20 cellular contexts compared by ENCODE assay signal in the genomic region with DNA sequence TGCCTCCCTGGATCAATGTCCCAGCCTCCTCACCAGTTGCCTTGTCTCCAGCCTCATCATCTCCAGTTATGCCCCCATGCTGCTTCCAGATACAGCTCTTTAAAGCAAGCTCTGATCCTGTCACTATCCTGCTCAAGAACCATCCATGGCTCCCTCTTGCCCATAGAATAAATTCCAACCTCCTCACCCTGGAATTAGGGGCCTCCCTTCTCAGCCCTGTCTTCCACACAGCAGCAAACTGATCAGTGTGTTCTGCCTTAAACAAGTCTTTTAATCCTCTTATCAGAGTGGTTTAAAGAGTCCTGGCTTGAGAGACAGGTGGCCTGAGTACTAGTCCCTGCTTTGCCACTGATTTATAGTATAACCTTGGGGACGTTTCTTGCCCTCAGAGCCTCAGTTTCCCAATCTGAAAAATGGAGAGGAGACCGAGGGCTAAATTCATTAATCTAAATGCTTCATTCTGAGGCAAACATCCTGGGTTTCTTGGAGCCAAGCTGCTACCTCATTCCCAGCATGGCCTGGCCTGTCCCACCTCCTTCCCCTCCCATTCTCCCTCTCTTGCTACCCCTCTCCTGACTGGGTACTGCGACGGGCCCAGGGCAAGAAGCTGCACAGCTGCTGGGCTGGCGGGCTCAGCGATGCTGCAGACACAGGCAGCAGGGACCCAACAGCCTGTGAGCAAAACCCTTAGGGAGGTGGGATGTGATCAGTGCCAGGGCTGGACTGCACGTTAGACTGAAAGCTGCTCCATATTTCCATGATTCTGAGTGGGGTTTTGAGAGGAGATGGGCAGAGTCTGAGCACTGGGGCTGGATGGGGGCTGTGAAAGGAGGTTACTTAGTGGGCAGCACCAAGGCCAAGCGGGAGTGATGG.
"Had no signal": no experiment of that assay in that cellular context is flagged by ENCODE, and none has a peak within 500 bp of the region (broad histone marks: within the 10 kb centered on the region; RNA-seq: fewer than 3 reads in every experiment).

No MANE protein-coding gene starts in this region.

- H3K9me3 ChIP-seq: left lung, ovary, psoas muscle, right atrium auricular region, thyroid gland had no signal

- DNase-seq: activated CD4-positive, alpha-beta T cell treated with anti-CD3 and anti-CD28 coated beads for 1 hour; activated CD4-positive, alpha-beta T cell treated with anti-CD3 and anti-CD28 coated beads, Interleukin-2, amount 50 U/mL, for 1 hour; activated CD8-positive, alpha-beta T cell treated with anti-CD3 and anti-CD28 coated beads, Interleukin-2, amount 10 ng/mL, durations not matched to agents 7 days and 5 days; activated gamma-delta T cell; activated naive CD4-positive, alpha-beta T cell treated with anti-CD3 and anti-CD28 coated beads, Interleukin-2, amount 50 U/mL, for 16 hours; anterior cingulate cortex; caudate nucleus; dermis blood vessel endothelial cell; effector CD8-positive, alpha-beta T cell; foreskin keratinocyte; immature natural killer cell; left lung; ovary; psoas muscle; stimulated activated CD4-positive, alpha-beta T cell treated with anti-CD3 and anti-CD28 coated beads, Interleukin-4, amount 100 ng/mL, for 24 hours; stimulated activated naive CD8-positive, alpha-beta T cell treated with anti-CD3 and anti-CD28 coated beads, Interleukin-15, Interleukin-2, amounts not matched to agents 100 U/mL and 50 U/mL, for 24 hours; thyroid gland had no signal

- H3K27me3 ChIP-seq: ovary, right atrium auricular region, thyroid gland had no signal

- H3K36me3 ChIP-seq: left lung, ovary, right atrium auricular region, thyroid gland had no signal

- FAIRE-seq: TTC549 had no signal

- ATAC-seq: activated CD8-positive, alpha-beta T cell treated with anti-CD3 and anti-CD28 coated beads, Interleukin-2, amount 10 ng/mL, durations not matched to agents 7 days and 5 days; foreskin keratinocyte; left lung; naive thymus-derived CD8-positive, alpha-beta T cell; psoas muscle; stimulated activated naive CD8-positive, alpha-beta T cell treated with anti-CD3 and anti-CD28 coated beads, Interleukin-15, Interleukin-2, amounts not matched to agents 100 U/mL and 50 U/mL, for 24 hours had no signal

- H3K4me1 ChIP-seq: foreskin keratinocyte, left lung, psoas muscle, right atrium auricular region, thyroid gland had no signal

- H3K4me3 ChIP-seq: left lung, ovary, psoas muscle, right atrium auricular region, thyroid gland had no signal

- H3K27ac ChIP-seq: foreskin keratinocyte, left lung, ovary, psoas muscle, right atrium auricular region, thyroid gland had no signal
